ENCODE assay signal across 16 cellular contexts in the genomic region with DNA sequence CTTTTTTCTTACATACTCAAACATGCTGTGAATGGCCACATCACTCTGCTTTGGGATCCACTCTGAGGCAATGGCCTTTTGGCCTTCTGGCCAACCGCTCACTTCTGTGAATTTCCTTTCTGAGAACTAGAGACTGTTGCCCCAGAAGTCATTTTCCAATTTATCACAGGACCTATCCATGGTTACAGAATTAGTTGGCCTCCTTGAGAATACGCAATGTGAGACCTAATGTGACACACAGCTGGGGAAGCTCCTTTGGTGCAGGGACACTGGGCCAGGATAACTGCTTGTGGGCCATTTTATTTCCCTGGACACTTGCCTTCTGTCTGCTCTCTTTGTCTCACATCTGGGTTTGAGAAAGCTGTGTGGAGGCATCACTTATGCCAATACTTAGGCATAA. TPM values are rescaled to one million over a fixed set of nuclear protein-coding genes. Genes with fewer than 3 reads are reported as not detected.
"Had no signal": no experiment of that assay in that cellular context is flagged by ENCODE, and none has a peak within 500 bp of the region (broad histone marks: within the 10 kb centered on the region; RNA-seq: fewer than 3 reads in every experiment).

No MANE protein-coding gene starts in this region.

- H3K9ac ChIP-seq: parathyroid adenoma had no signal

- FAIRE-seq: astrocyte had no signal

- ATAC-seq: activated naive CD8-positive, alpha-beta T cell treated with anti-CD3 and anti-CD28 coated beads, Interleukin-2, amount 50 U/mL, for 24 hours; activated T-helper 17 cell treated with anti-CD3 and anti-CD28 coated beads, Interleukin-2, amount 50 U/mL, for 72 hours; mucosa of descending colon; naive thymus-derived CD8-positive, alpha-beta T cell; stimulated activated naive CD8-positive, alpha-beta T cell treated with anti-CD3 and anti-CD28 coated beads, Interleukin-15, amount 100 ng/mL, for 72 hours had no signal

- H3K9me3 ChIP-seq: mucosa of descending colon, spleen, thoracic aorta had no signal

- H3K27me3 ChIP-seq: spleen had no signal

- H3K36me3 ChIP-seq: spleen, thoracic aorta had no signal

- H3K4me3 ChIP-seq: mucosa of descending colon, SK-N-MC, spleen, thoracic aorta had no signal

- DNase-seq: activated CD4-positive, alpha-beta T cell treated with anti-CD3 and anti-CD28 coated beads, Interleukin-2, amount 50 U/mL, for 4 hours; activated naive CD4-positive, alpha-beta T cell treated with anti-CD3 and anti-CD28 coated beads for 36 hours; activated naive CD8-positive, alpha-beta T cell treated with anti-CD3 and anti-CD28 coated beads, Interleukin-2, amount 50 U/mL, for 24 hours; erythroblast; kidney glomerular epithelial cell; mammary epithelial cell; naive thymus-derived CD8-positive, alpha-beta T cell; spleen; stimulated activated CD4-positive, alpha-beta T cell treated with anti-CD3 and anti-CD28 coated beads, Interleukin-1b, Interleukin-23, amount 100 ng/mL, for 48 hours; stimulated activated naive CD8-positive, alpha-beta T cell treated with anti-CD3 and anti-CD28 coated beads, Interleukin-15, amount 100 ng/mL, for 72 hours had no signal

- H3K4me1 ChIP-seq: parathyroid adenoma had no signal

- H3K27ac ChIP-seq: parathyroid adenoma, SK-N-MC, spleen, thoracic aorta had no signal

RNA-seq across cellular contexts. Expression of a gene that starts 50.6 kb away (rescaled TPM):
- total RNA-seq: activated naive CD4-positive, alpha-beta T cell treated with anti-CD3 and anti-CD28 coated beads for 36 hours; mammary epithelial cell had no signal
- polyA plus RNA-seq: mammary epithelial cell; naive thymus-derived CD8-positive, alpha-beta T cell had no signal
